Comparison of ENCODE assay signal across 1 cellular context in the genomic region with DNA sequence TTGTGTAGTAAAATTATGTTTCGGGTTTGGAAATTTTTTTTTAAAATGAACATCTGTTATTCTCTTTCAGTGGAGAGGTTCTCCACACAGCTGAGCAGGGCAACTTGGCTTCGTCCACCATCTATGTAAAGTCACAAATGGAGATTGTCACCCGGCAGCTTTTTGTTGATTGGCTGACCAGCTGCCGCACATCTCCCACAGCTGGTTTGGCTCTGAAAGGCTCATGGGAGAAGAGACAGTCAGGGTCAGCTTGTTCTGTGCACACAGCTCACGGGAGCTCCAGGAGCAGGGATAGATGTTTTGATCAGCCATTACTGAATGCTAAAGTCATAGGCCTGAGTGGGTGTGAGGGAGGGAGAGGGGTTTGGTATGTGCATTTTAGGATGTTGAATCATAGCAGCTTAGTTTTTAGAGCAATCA.
TF ChIP-seq lines count a peak whose summit lies in the region.

No MANE protein-coding gene starts in this region.

TF ChIP-seq in SK-N-SH treated with all-trans-retinoic acid at 6 μM for 48 hours, 23 proteins besides CTCF, POLR2A, EP300 and RAD21 (continued from another document):
- TF ChIP-seq, protein P1, sequence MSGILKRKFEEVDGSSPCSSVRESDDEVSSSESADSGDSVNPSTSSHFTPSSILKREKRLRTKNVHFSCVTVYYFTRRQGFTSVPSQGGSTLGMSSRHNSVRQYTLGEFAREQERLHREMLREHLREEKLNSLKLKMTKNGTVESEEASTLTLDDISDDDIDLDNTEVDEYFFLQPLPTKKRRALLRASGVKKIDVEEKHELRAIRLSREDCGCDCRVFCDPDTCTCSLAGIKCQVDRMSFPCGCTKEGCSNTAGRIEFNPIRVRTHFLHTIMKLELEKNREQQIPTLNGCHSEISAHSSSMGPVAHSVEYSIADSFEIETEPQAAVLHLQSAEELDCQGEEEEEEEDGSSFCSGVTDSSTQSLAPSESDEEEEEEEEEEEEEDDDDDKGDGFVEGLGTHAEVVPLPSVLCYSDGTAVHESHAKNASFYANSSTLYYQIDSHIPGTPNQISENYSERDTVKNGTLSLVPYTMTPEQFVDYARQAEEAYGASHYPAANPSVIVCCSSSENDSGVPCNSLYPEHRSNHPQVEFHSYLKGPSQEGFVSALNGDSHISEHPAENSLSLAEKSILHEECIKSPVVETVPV (CRISPR knock-in tag; IDR thresholded peaks at IDR 0.05): no peak
- TF ChIP-seq TCF4 (CRISPR knock-in tag; IDR thresholded peaks at IDR 0.05; ENCODE audit: borderline replicate concordance): no peak
